In genomic region chr2:175990099-175990498, GRCh38 we compare ENCODE assay signal across 23 cellular contexts.
"Had no signal": no experiment of that assay in that cellular context is flagged by ENCODE, and none has a peak within 500 bp of the region (broad histone marks: within the 10 kb centered on the region; RNA-seq: fewer than 3 reads in every experiment).

No MANE protein-coding gene starts in this region.

- ATAC-seq: left colon; natural killer cell; stimulated activated naive CD8-positive, alpha-beta T cell treated with anti-CD3 and anti-CD28 coated beads, Interleukin-15, amount 100 ng/mL, for 72 hours had no signal

- DNase-seq: central memory CD4-positive, alpha-beta T cell; dorsolateral prefrontal cortex; effector CD4-positive, alpha-beta T cell; head of caudate nucleus; left colon; natural killer cell; sigmoid colon; spleen; stimulated activated CD4-positive, alpha-beta T cell treated with anti-CD3 and anti-CD28 coated beads, Interleukin-4, amount 100 ng/mL, for 4 hours; stimulated activated naive CD4-positive, alpha-beta T cell; stimulated activated naive CD8-positive, alpha-beta T cell treated with anti-CD3 and anti-CD28 coated beads, Interleukin-15, amount 100 ng/mL, for 72 hours; thyroid gland; trophoblast cell had no signal

- H3K9me3 ChIP-seq: sigmoid colon, suprapubic skin, thyroid gland had no signal

- FAIRE-seq: colon, frontal cortex, islet of Langerhans had no signal

- H3K27me3 Mint-ChIP-seq: memory B cell; progenitor cell of endocrine pancreas; stimulated activated naive CD8-positive, alpha-beta T cell treated with anti-CD3 and anti-CD28 coated beads, Interleukin-15, amount 100 ng/mL, for 72 hours had no signal

- H3K4me3 Mint-ChIP-seq: memory B cell; natural killer cell; neural crest cell; stimulated activated naive CD8-positive, alpha-beta T cell treated with anti-CD3 and anti-CD28 coated beads, Interleukin-15, amount 100 ng/mL, for 72 hours had no signal

- H3K27me3 ChIP-seq: dorsolateral prefrontal cortex, hepatocyte, sigmoid colon, spleen, suprapubic skin, thyroid gland had no signal

- H3K4me3 ChIP-seq: dorsolateral prefrontal cortex, hepatocyte, lung, sigmoid colon, spleen, suprapubic skin, thyroid gland had no signal

- H3K4me1 ChIP-seq: parathyroid adenoma, spleen, suprapubic skin, thyroid gland had no signal

- H3K36me3 ChIP-seq: thyroid gland had no signal

- H3K27ac Mint-ChIP-seq: memory B cell, natural killer cell, progenitor cell of endocrine pancreas had no signal

- H3K4me1 Mint-ChIP-seq: memory B cell; natural killer cell; neural crest cell; stimulated activated naive CD8-positive, alpha-beta T cell treated with anti-CD3 and anti-CD28 coated beads, Interleukin-15, amount 100 ng/mL, for 72 hours had no signal

- H3K27ac ChIP-seq: dorsolateral prefrontal cortex, hepatocyte, parathyroid adenoma, sigmoid colon, spleen, suprapubic skin, thyroid gland had no signal

- H3K9me3 Mint-ChIP-seq: memory B cell; natural killer cell; neural crest cell; stimulated activated naive CD8-positive, alpha-beta T cell treated with anti-CD3 and anti-CD28 coated beads, Interleukin-15, amount 100 ng/mL, for 72 hours had no signal

- H3K36me3 Mint-ChIP-seq: natural killer cell had no signal
